15 cellular contexts compared by ENCODE assay signal in the genomic region with DNA sequence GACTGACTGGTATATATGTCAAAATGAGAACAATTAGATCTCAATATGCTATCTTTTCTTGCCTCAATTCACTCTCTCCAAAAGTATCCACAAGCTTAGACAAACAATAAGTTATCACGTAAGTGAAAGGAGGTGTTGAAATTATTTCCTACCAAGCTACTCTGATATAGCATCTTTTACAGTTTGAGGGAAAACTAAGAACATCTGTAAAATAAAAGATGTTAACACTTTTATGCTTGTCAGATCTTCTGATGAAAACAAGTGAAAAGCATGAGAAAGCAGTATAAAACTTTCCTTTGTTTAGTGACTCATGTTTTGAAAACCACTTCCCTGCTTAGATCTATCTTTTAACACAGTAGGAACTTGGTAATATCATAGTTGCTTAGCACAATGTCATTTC. TPM values are rescaled to one million over a fixed set of nuclear protein-coding genes. Genes with fewer than 3 reads are reported as not detected.
A peak's percentile ranks its signal among the peaks of the same experiment; 100 is the strongest.
DNase-seq lines count a peak whose midpoint lies in the region; ATAC-seq, FAIRE-seq and TF ChIP-seq lines count a peak whose summit lies in the region.
"Had no signal": no experiment of that assay in that cellular context is flagged by ENCODE, and none has a peak within 500 bp of the region (broad histone marks: within the 10 kb centered on the region; RNA-seq: fewer than 3 reads in every experiment).

No MANE protein-coding gene starts in this region.

- RAD21 ChIA-PET in GM12878 (lab: Charles Lee; ENCODE audit: unreplicated experiment), result interaction anchor here (2.2 kb wide), 1 partner anchor 20 kb away, joined by 7 read pairs; no protein-coding TSS in a partner anchor

- H3K27ac ChIP-seq in HEK293 (ENCODE audit: extremely low read depth, low read depth, low read length) (no peak overlapping the region), GM12878 (ENCODE audit: control insufficient read depth, insufficient read depth) (no peak overlapping the region)
- H3K27ac ChIP-seq: breast epithelium, SJSA1 had no signal

- peaks cover 10% of the 10 kb centered on the region; the same call in 1 of the 2 replicates for H3K4me1 ChIP-seq in HEK293 (ENCODE audit: control insufficient read depth, insufficient read depth, low read length)
- H3K4me1 ChIP-seq in GM12878 (ENCODE audit: control insufficient read depth, insufficient read depth, low read length), result no peaks in the 10 kb centered on the region
- H3K4me1 ChIP-seq: breast epithelium, SJSA1 had no signal

- H3K4me3 ChIP-seq in HEK293 (ENCODE audit: low read depth, low read length) (no peak overlapping the region), GM12878 (no peak overlapping the region)
- H3K4me3 ChIP-seq: breast epithelium, mucosa of descending colon, SJSA1 had no signal

- no peaks in the 10 kb centered on the region for H3K79me2 ChIP-seq in GM12878 (ENCODE audit: control insufficient read depth, insufficient read depth, low read length)

- SMC1A ChIA-PET in GM12878 (lab: Charles Lee; ENCODE audit: uncharacterized antibody, unreplicated experiment), result interaction anchor here (1.1 to 2.5 kb wide), 6 partner anchors 15 to 293 kb away, joined by 3 to 9 read pairs (median 4); no protein-coding TSS in a partner anchor

- TF ChIP-seq RAD21 in GM12878 (IDR thresholded peaks at IDR 0.05; ENCODE audit: insufficient read depth, low read depth, low read length), result no peak

- in situ Hi-C loops in GM12878 (cut with MboI), result no loop called here

- H3K36me3 ChIP-seq in HEK293 (ENCODE audit: control insufficient read depth in 2 of 2, insufficient read depth in 1 of 2, low read length in 2 of 2), result no peaks in the 10 kb centered on the region
- H3K36me3 ChIP-seq in GM12878 (ENCODE audit: control insufficient read depth in 2 of 2, insufficient read depth in 2 of 2, low read length in 1 of 2), result no peaks in the 10 kb centered on the region
- H3K36me3 ChIP-seq: breast epithelium, SJSA1 had no signal

- TF ChIP-seq CTCF in HEK293 (tag by site-specific recombination; IDR thresholded peaks at IDR 0.05) (no peak), GM12878 (IDR thresholded peaks at IDR 0.05 in 2 of 3, conservative IDR thresholded peaks at IDR 0.05 in 1 of 3; ENCODE audit: control insufficient read depth in 2 of 3, extremely low read depth in 1 of 3, insufficient read depth in 1 of 3, low read depth in 3 of 3, low read length in 3 of 3) (no peak)

- H3K27me3 ChIP-seq in GM12878 (replicated peaks in 1 of 2; ENCODE audit: control insufficient read depth in 2 of 2, insufficient read depth in 2 of 2, low read length in 1 of 2), result no peaks in the 10 kb centered on the region
- H3K27me3 ChIP-seq: breast epithelium had no signal

- 100% methylated on average over 1 of the region's 1 CpG for WGBS in GM12878 (ENCODE audit: insufficient coverage, insufficient replicate concordance, low lambda C conversion rate, missing lambda C conversion rate)

- H4K20me1 ChIP-seq in GM12878 (ENCODE audit: control insufficient read depth, insufficient read depth), result no peaks in the 10 kb centered on the region

- POLR2A ChIA-PET in HEK293 (lab: Yijun Ruan, JAX) (no interaction called here), GM12878 (lab: Charles Lee) (no interaction called here)

- DNase-seq in COLO829 (ENCODE audit: low spot score) (peak; percentile 48), GM12878 (ENCODE audit: low read depth, low spot score) (no peak), kidney tubule cell (ENCODE audit: low spot score) (peak; percentile 34), cerebellum (ENCODE audit: low spot score) (no peak), NCI-H1105 (lab: John Stamatoyannopoulos, UW) (no peak)
- DNase-seq: activated B cell treated with CpG ODN at 0.5 μM for 24 hours, mucosa of descending colon, right cardiac atrium had no signal

- no TSS peak for BruUV-seq in GM12878 (replicated peaks; lab: Mats Ljungman, UMichigan)

- no peak for FAIRE-seq in GM12878 (lab: Jason Lieb, UNC)
- FAIRE-seq: H54, HTR-8/SVneo had no signal

- TF ChIP-seq POLR2A in GM12878 (IDR thresholded peaks at IDR 0.05; ENCODE audit: low read depth, low read length), result no peak

- ATAC-seq in GM12878 (peak; percentile 39), HG02798 (IDR thresholded peaks at IDR 0.05; ENCODE audit: poor library complexity, unreplicated experiment) (no peak)
- ATAC-seq: mucosa of descending colon, right cardiac atrium had no signal

- CTCF ChIA-PET in HEK293 (lab: Yijun Ruan, JAX), result no interaction called here
- CTCF ChIA-PET in GM12878 (lab: Yijun Ruan, JAX), result interaction anchor here (1.1 kb wide), 1 partner anchor 264 kb away, joined by 3 read pairs; no protein-coding TSS in a partner anchor

- no peak overlapping the region for H2AFZ ChIP-seq in GM12878 (ENCODE audit: control insufficient read depth, low read depth, low read length)

- TF ChIP-seq EP300 in GM12878 (IDR thresholded peaks at IDR 0.05; ENCODE audit: borderline replicate concordance in 1 of 2, control insufficient read depth in 1 of 2, low read depth in 2 of 2, low read length in 2 of 2), result 0 out of 4 replicates have a peak, but pooled peaks of 1 of the 2 experiments have one; percentile 23

- no peak overlapping the region for H3K9ac ChIP-seq in GM12878 (ENCODE audit: control insufficient read depth, insufficient read depth, low read length)

- H3K9me3 ChIP-seq in HEK293 (ENCODE audit: control insufficient read depth, insufficient read depth, low read depth, low read length) (no peaks in the 10 kb centered on the region), GM12878 (replicated peaks; ENCODE audit: control insufficient read depth, insufficient read depth, low read length) (no peaks in the 10 kb centered on the region)
- H3K9me3 ChIP-seq: breast epithelium, mucosa of descending colon, SJSA1 had no signal

- intact Hi-C loops in GM12878 (cut with micrococcal nuclease; ENCODE audit: unreplicated experiment), result no loop called here

- no peak overlapping the region for H3K4me2 ChIP-seq in GM12878 (ENCODE audit: control insufficient read depth, insufficient read depth)

TF ChIP-seq in HEK293, 187 proteins besides CTCF, POLR2A, EP300 and RAD21 (continues in another document):
- TF ChIP-seq ZBTB26 (tag by site-specific recombination; optimal IDR thresholded peaks at IDR 0.05) (no peak), PRDM1 (tag by site-specific recombination; IDR thresholded peaks at IDR 0.05) (peak; percentile 79)

TF ChIP-seq in GM12878, 131 proteins besides CTCF, POLR2A, EP300 and RAD21 (continues in another document):
- TF ChIP-seq CBX3 (IDR thresholded peaks at IDR 0.05; ENCODE audit: borderline replicate concordance, low read depth), result no peak
- no peak for TF ChIP-seq TCF3 (IDR thresholded peaks at IDR 0.05; ENCODE audit: borderline replicate concordance, insufficient read depth, low read depth, low read length)
- no peak for TF ChIP-seq CHD1 (IDR thresholded peaks at IDR 0.05; ENCODE audit: low read depth, low read length)
- TF ChIP-seq TCF12 (IDR thresholded peaks at IDR 0.05; ENCODE audit: low read depth, low read length), result no peak
- TF ChIP-seq DPF2 (IDR thresholded peaks at IDR 0.05), result peak; percentile 40; the same call in 1 of the 2 replicates
- TF ChIP-seq, protein P1, sequence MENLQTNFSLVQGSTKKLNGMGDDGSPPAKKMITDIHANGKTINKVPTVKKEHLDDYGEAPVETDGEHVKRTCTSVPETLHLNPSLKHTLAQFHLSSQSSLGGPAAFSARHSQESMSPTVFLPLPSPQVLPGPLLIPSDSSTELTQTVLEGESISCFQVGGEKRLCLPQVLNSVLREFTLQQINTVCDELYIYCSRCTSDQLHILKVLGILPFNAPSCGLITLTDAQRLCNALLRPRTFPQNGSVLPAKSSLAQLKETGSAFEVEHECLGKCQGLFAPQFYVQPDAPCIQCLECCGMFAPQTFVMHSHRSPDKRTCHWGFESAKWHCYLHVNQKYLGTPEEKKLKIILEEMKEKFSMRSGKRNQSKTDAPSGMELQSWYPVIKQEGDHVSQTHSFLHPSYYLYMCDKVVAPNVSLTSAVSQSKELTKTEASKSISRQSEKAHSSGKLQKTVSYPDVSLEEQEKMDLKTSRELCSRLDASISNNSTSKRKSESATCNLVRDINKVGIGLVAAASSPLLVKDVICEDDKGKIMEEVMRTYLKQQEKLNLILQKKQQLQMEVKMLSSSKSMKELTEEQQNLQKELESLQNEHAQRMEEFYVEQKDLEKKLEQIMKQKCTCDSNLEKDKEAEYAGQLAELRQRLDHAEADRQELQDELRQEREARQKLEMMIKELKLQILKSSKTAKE (IDR thresholded peaks at IDR 0.05; ENCODE audit: low read depth, poor library complexity, severe bottlenecking), result no peak
- TF ChIP-seq RBBP5 (conservative IDR thresholded peaks at IDR 0.05), result no peak
- peak; percentile 72; the same call in 1 of the 2 replicates for TF ChIP-seq MTA2 (IDR thresholded peaks at IDR 0.05; ENCODE audit: low read depth)
- 0 out of 2 replicates have a peak, but pooled peaks have one; percentile 32 for TF ChIP-seq ZNF24 (IDR thresholded peaks at IDR 0.05)
- no peak for TF ChIP-seq ZNF217 (IDR thresholded peaks at IDR 0.05)
- no peak for TF ChIP-seq KLF5 (IDR thresholded peaks at IDR 0.05; ENCODE audit: partially characterized antibody)
- TF ChIP-seq PML (IDR thresholded peaks at IDR 0.05; ENCODE audit: low read length), result no peak
- TF ChIP-seq ZNF274 (IDR thresholded peaks at IDR 0.05; ENCODE audit: insufficient read depth, insufficient read length), result no peak

RNA-seq across cellular contexts. Expression of gene MAB21L2, which starts 8.4 kb away (rescaled TPM):
- not detected in 2 replicates for total RNA-seq in GM12878 (2013; cell fraction: nucleolus; rRNA removed)
- total RNA-seq in GM12878 (2014; rRNA removed), result not detected in 2 replicates
- not detected in 2 replicates for total RNA-seq in GM12878 (2014; rRNA removed; fragmentation: Illumina TruSeq; extraction: Trizol)
- not detected in 2 replicates for total RNA-seq in GM12878 (2021)
- polyA plus RNA-seq in GM12878 (2011; ENCODE audit: low read depth), result not detected
- not detected in 2 replicates for polyA plus RNA-seq in GM12878 (2011; rRNA removed)
- not detected in 2 replicates for polyA plus RNA-seq in GM12878 (2011; cell fraction: cytosol; rRNA removed)
- polyA plus RNA-seq in GM12878 (2011; cell fraction: nucleus; rRNA removed), result not detected in 2 replicates
- polyA plus RNA-seq in GM12878 (2012), result 0.06 TPM in 1 of 2 replicates, not detected in the other
- not detected in 2 replicates for polyA plus RNA-seq in GM12878 (2014; fragmentation: Illumina TruSeq; extraction: Trizol)
- not detected for polyA plus RNA-seq in GM12878 (2014; fragmentation: Nextera tagmentation; extraction: Ambion mirVana)
- not detected in 2 replicates for polyA plus RNA-seq in GM12878 (2014; rRNA removed)
- polyA plus RNA-seq in GM12878 (2016; fragmentation: Nextera tagmentation; extraction: Ambion mirVana), result under 1 TPM; 0.11 to 0.25 TPM
- not detected in 2 replicates for polyA minus RNA-seq in GM12878 (2011; rRNA and poly(A)+ RNA removed)
- polyA minus RNA-seq in GM12878 (2011; cell fraction: cytosol; rRNA and poly(A)+ RNA removed), result not detected in 2 replicates
- polyA minus RNA-seq in GM12878 (2011; cell fraction: nucleus; rRNA and poly(A)+ RNA removed), result not detected in 2 replicates
- 4.9 TPM for total RNA-seq in cerebellum
- total RNA-seq: activated B cell treated with CpG ODN at 0.5 μM for 24 hours, SJSA1, subcutaneous adipose tissue had no signal

Comparison
In these comparisons a context has a peak if more than half of its experiments do, and no peak if none do; other contexts are left out.
1. DNase-seq: peak in COLO829 (single experiment) and kidney tubule cell (single experiment); none in GM12878 (single experiment), cerebellum (single experiment) and NCI-H1105 (single experiment).